20 cellular contexts compared by ENCODE assay signal in the genomic region with DNA sequence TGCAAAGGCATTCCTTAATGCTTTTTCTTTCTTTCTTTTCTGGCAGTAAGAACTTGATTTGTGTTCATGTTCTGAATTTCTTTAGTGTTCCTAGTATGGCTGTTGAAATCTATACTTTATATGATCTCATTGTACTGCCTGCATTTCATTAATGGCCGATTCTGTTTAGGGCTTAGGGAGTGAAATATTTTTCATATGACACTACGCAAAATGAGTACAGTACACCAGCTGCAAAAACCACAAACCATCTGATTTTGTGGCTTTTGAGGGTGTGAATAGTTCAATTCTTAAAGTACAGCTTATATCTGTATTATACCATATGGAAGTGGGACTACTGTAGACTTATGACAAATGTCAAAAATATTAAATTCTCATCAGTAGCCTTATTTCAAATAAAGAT.
DNase-seq lines count a peak whose midpoint lies in the region; ATAC-seq, FAIRE-seq and TF ChIP-seq lines count a peak whose summit lies in the region.
"Had no signal": no experiment of that assay in that cellular context is flagged by ENCODE, and none has a peak within 500 bp of the region (broad histone marks: within the 10 kb centered on the region; RNA-seq: fewer than 3 reads in every experiment).

No MANE protein-coding gene starts in this region.

- ATAC-seq in HG03521 (IDR thresholded peaks at IDR 0.05; ENCODE audit: unreplicated experiment) (no peak), HG03045 (IDR thresholded peaks at IDR 0.05; ENCODE audit: unreplicated experiment) (no peak)
- ATAC-seq: activated CD8-positive, alpha-beta T cell treated with anti-CD3 and anti-CD28 coated beads for 36 hours; heart left ventricle; right lobe of liver had no signal

- no peak for TF ChIP-seq POLR2A in thyroid gland (IDR thresholded peaks at IDR 0.05)

- no peaks in the 10 kb centered on the region for H3K9me3 ChIP-seq in thyroid gland
- H3K9me3 ChIP-seq: heart left ventricle, right lobe of liver, suprapubic skin had no signal

- TF ChIP-seq CTCF in bronchial epithelial cell (IDR thresholded peaks at IDR 0.05; ENCODE audit: insufficient read depth, low read length, severe bottlenecking): no peak
- TF ChIP-seq CTCF in thyroid gland (IDR thresholded peaks at IDR 0.05): no peak

- DNase-seq in ELR (ENCODE audit: low read depth) (peak; percentile 54), OCI-M1 (lab: John Stamatoyannopoulos, UW) (peak; percentile 63), bronchial epithelial cell (ENCODE audit: low read depth) (peak; percentile 78), kidney tubule cell (ENCODE audit: low spot score) (peak; percentile 1), NCI-H1694 treated with DMSO at 0.1 percent for 48 hours (lab: John Stamatoyannopoulos, UW) (no peak), thyroid gland (no peak)
- DNase-seq: activated CD8-positive, alpha-beta T cell treated with anti-CD3 and anti-CD28 coated beads for 36 hours; GDM1; GOT3; heart left ventricle; NCI-H2081; NCI-H524 treated with DMSO at 0.1 percent for 48 hours; PC-9; right lobe of liver; stimulated activated CD4-positive, alpha-beta T cell treated with anti-CD3 and anti-CD28 coated beads, Interleukin-2, amount 100 ng/mL, for 48 hours had no signal

- FAIRE-seq in bronchial epithelial cell (lab: Jason Lieb, UNC): no peak
- FAIRE-seq: islet of Langerhans had no signal

- H3K27ac ChIP-seq in thyroid gland: no peak overlapping the region
- H3K27ac ChIP-seq: heart left ventricle, PC-9, right lobe of liver, suprapubic skin, VCaP had no signal

- H3K4me1 ChIP-seq in thyroid gland: no peaks in the 10 kb centered on the region
- H3K4me1 ChIP-seq: heart left ventricle, right lobe of liver, suprapubic skin had no signal

- H3K36me3 ChIP-seq in bronchial epithelial cell (ENCODE audit: control insufficient read depth, insufficient read depth, low read length) (no peaks in the 10 kb centered on the region), thyroid gland (no peaks in the 10 kb centered on the region)
- H3K36me3 ChIP-seq: heart left ventricle, right lobe of liver, suprapubic skin had no signal

- H3K4me3 ChIP-seq in bronchial epithelial cell (ENCODE audit: low read depth, low read length): no peak overlapping the region
- no peak overlapping the region for H3K4me3 ChIP-seq in thyroid gland (replicated peaks in 1 of 3)
- H3K4me3 ChIP-seq: heart left ventricle, PC-9, right lobe of liver, suprapubic skin had no signal

- H3K27me3 ChIP-seq in bronchial epithelial cell (ENCODE audit: control insufficient read depth, insufficient read depth, low read length) (no peaks in the 10 kb centered on the region), thyroid gland (no peaks in the 10 kb centered on the region)
- H3K27me3 ChIP-seq: heart left ventricle, right lobe of liver, suprapubic skin had no signal

- intact Hi-C loops in thyroid gland (cut with DNase I): no loop called here

- 75 to 84% methylated on average over 2 of the region's 2 CpGs for WGBS in thyroid gland, 2 donors

Comparison
In these comparisons a context has a peak if more than half of its experiments do, and no peak if none do; other contexts are left out.
1. DNase-seq: peak in ELR (single experiment), OCI-M1 (single experiment), bronchial epithelial cell (single experiment) and kidney tubule cell (single experiment); none in NCI-H1694 treated with DMSO at 0.1 percent for 48 hours (single experiment) and thyroid gland (0 of 2).